In the genomic region with DNA sequence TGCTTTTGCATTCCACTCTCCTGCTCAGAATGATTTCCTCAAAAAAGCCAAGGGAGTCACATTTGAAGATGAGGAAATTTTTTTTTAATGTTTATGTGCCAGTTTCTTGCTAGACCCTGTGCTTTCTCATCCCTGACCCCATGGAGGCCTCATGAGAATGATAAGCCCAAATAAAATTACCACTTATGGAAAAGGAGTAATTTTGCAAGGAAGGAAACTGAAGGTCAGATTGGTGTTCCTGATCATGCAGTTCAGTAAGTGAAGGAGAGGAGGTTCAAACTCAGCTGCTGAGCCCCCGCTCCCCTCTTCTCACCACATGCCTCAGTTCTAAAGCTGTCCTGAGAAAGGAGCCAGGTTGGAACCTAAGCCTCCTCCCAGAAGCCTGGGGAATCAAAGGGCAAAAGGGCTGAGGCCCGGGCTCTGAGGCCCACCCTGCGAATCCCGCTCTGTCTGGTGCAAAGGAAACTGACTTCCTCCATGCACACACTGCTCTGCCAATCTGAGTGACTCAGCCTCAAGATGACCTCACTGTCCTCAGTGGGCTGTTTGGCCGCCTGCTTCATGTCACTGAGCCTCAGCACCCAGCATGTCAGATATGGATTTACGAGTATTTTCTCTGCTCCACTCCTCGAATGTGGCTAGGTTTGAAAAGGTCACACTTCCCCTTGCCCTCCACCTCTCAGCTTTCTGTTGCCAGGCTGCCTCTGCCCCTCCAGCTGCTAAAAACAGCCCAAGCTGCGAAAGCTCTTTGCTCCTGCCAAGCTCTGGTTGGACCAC, we compare ENCODE assay signal across 8 cellular contexts. TPM values are rescaled to one million over a fixed set of nuclear protein-coding genes. Genes with fewer than 3 reads are reported as not detected.
A peak's percentile ranks its signal among the peaks of the same experiment; 100 is the strongest.
DNase-seq lines count a peak whose midpoint lies in the region; ATAC-seq and TF ChIP-seq lines count a peak whose summit lies in the region.

No MANE protein-coding gene starts in this region.

- peak in 1 of 3 experiments; percentile 2 for TF ChIP-seq CTCF in esophagus muscularis mucosa (IDR thresholded peaks at IDR 0.05)

- no peak for TF ChIP-seq EP300 in esophagus muscularis mucosa (IDR thresholded peaks at IDR 0.05)

- peaks cover 41 to 77% (median 66%) of the 10 kb centered on the region in 4 donors for H3K4me1 ChIP-seq in esophagus muscularis mucosa
- H3K4me1 ChIP-seq in effector memory CD4-positive, alpha-beta T cell (ENCODE audit: control insufficient read depth, insufficient read depth, low read length, poor library complexity, severe bottlenecking): no peaks in the 10 kb centered on the region

- no peak overlapping the region for H3K4me3 ChIP-seq in esophagus muscularis mucosa
- H3K4me3 ChIP-seq in effector memory CD4-positive, alpha-beta T cell (ENCODE audit: insufficient read depth, low read depth, low read length, poor library complexity, severe bottlenecking): no peak overlapping the region

- H3K9me3 Mint-ChIP-seq in natural killer cell treated with Interleukin-12 subunit alpha and Interleukin-12 subunit beta and Interleukin-15 and Interleukin-18, amount 100 ng/mL, for 72 hours: no peaks in the 10 kb centered on the region

- H3K4me3 Mint-ChIP-seq in natural killer cell treated with Interleukin-12 subunit alpha and Interleukin-12 subunit beta and Interleukin-15 and Interleukin-18, amount 100 ng/mL, for 72 hours: no peak overlapping the region

- WGBS in esophagus muscularis mucosa: 10% methylated on average over 7 of the region's 8 CpGs

- peak; percentile 72 for ATAC-seq in natural killer cell treated with Interleukin-12 subunit alpha and Interleukin-12 subunit beta and Interleukin-15 and Interleukin-18, amount 100 ng/mL, for 72 hours
- no peak for ATAC-seq in GM18907 (IDR thresholded peaks at IDR 0.05; ENCODE audit: unreplicated experiment)
- no peak for ATAC-seq in HG03025 (IDR thresholded peaks at IDR 0.05; ENCODE audit: low FRiP score, unreplicated experiment)

- no peaks in the 10 kb centered on the region for H3K27me3 Mint-ChIP-seq in natural killer cell treated with Interleukin-12 subunit alpha and Interleukin-12 subunit beta and Interleukin-15 and Interleukin-18, amount 100 ng/mL, for 72 hours

- DNase-seq in GM03348 (ENCODE audit: low spot score) (peak; percentile 84), SIG-M5 (lab: John Stamatoyannopoulos, UW) (peak; percentile 55), esophagus muscularis mucosa (ENCODE audit: extremely low spot score) (no peak), NCI-H2171 (lab: John Stamatoyannopoulos, UW) (no peak)
- no peak for DNase-seq in natural killer cell treated with Interleukin-12 subunit alpha and Interleukin-12 subunit beta and Interleukin-15 and Interleukin-18, amount 100 ng/mL, for 72 hours (ENCODE audit: low spot score)
- DNase-seq in effector memory CD4-positive, alpha-beta T cell: no peak

- no peaks in the 10 kb centered on the region for H3K36me3 ChIP-seq in esophagus muscularis mucosa
- H3K36me3 ChIP-seq in effector memory CD4-positive, alpha-beta T cell (ENCODE audit: control insufficient read depth, insufficient read depth, low read length): no peaks in the 10 kb centered on the region

- H3K27ac Mint-ChIP-seq in natural killer cell treated with Interleukin-12 subunit alpha and Interleukin-12 subunit beta and Interleukin-15 and Interleukin-18, amount 100 ng/mL, for 72 hours: peak overlapping the region; percentile 28 to 66

- no peaks in the 10 kb centered on the region for H3K36me3 Mint-ChIP-seq in natural killer cell treated with Interleukin-12 subunit alpha and Interleukin-12 subunit beta and Interleukin-15 and Interleukin-18, amount 100 ng/mL, for 72 hours

- intact Hi-C loops in esophagus muscularis mucosa (cut with DNase I): no loop called here

- peaks cover 2 to 15% of the 10 kb centered on the region in 2 donors for H3K4me1 Mint-ChIP-seq in natural killer cell treated with Interleukin-12 subunit alpha and Interleukin-12 subunit beta and Interleukin-15 and Interleukin-18, amount 100 ng/mL, for 72 hours (ENCODE audit: low read depth in 2 of 2)

- TF ChIP-seq POLR2A in esophagus muscularis mucosa (IDR thresholded peaks at IDR 0.05; ENCODE audit: low read depth): no peak

- no peaks in the 10 kb centered on the region for H3K27me3 ChIP-seq in esophagus muscularis mucosa
- H3K27me3 ChIP-seq in effector memory CD4-positive, alpha-beta T cell (replicated peaks; ENCODE audit: control insufficient read depth, insufficient read depth, low read length, poor library complexity, severe bottlenecking): no peaks in the 10 kb centered on the region

- H3K27ac ChIP-seq in esophagus muscularis mucosa (replicated peaks in 1 of 4): peak overlapping the region; percentile 92 to 96 (median 95)
- H3K27ac ChIP-seq in effector memory CD4-positive, alpha-beta T cell (ENCODE audit: insufficient read depth, low read length, poor library complexity, severe bottlenecking): no peak overlapping the region

- no peaks in the 10 kb centered on the region for H3K9me3 ChIP-seq in esophagus muscularis mucosa
- no peaks in the 10 kb centered on the region for H3K9me3 ChIP-seq in effector memory CD4-positive, alpha-beta T cell (ENCODE audit: control insufficient read depth, low read length)

RNA-seq across cellular contexts. Expression of gene FLNB, which starts 56.9 kb away (rescaled TPM):
- 100 to 1,000 TPM in 2 of 4 donors, 10 to 100 TPM in 2; 61.9 to 114 (median 89.9) TPM for total RNA-seq in esophagus muscularis mucosa
- 10 to 100 TPM in 1 of 2 donors, 1 to 10 TPM in 1; 5.9 to 15.4 TPM for total RNA-seq in natural killer cell treated with Interleukin-12 subunit alpha and Interleukin-12 subunit beta and Interleukin-15 and Interleukin-18, amount 100 ng/mL, for 72 hours

Comparison
In these comparisons a context has a peak if more than half of its experiments do, and no peak if none do; other contexts are left out.
1. DNase-seq: peak in GM03348 (single experiment) and SIG-M5 (single experiment); none in esophagus muscularis mucosa (single experiment), natural killer cell treated with Interleukin-12 subunit alpha and Interleukin-12 subunit beta and Interleukin-15 and Interleukin-18, amount 100 ng/mL, for 72 hours (single experiment), NCI-H2171 (single experiment) and effector memory CD4-positive, alpha-beta T cell (0 of 3).
2. ATAC-seq: peak in natural killer cell treated with Interleukin-12 subunit alpha and Interleukin-12 subunit beta and Interleukin-15 and Interleukin-18, amount 100 ng/mL, for 72 hours (2 of 2); none in GM18907 (single experiment) and HG03025 (single experiment).